Comparison of ENCODE assay signal across 17 cellular contexts in genomic region chr10:102514487-102515311, GRCh38.
"Had no signal": no experiment of that assay in that cellular context is flagged by ENCODE, and none has a peak within 500 bp of the region (broad histone marks: within the 10 kb centered on the region; RNA-seq: fewer than 3 reads in every experiment).

No MANE protein-coding gene starts in this region.

- H3K27me3 ChIP-seq: cardiac muscle cell, hepatocyte, SJCRH30, upper lobe of left lung had no signal

- H3K27ac Mint-ChIP-seq: natural killer cell; stimulated activated naive B cell treated with anti-CD40 and anti-IgM and Interleukin-4, amounts not matched to agents 10 μg/mL and 1 μg/mL and 100 μg/mL, for 72 hours had no signal

- H3K4me1 ChIP-seq: SJCRH30 had no signal

- H3K9me3 ChIP-seq: lower lobe of right lung, SJCRH30, upper lobe of left lung had no signal

- H2AFZ ChIP-seq: hepatocyte had no signal

- ATAC-seq: natural killer cell; stimulated activated naive B cell treated with anti-CD40 and anti-IgM and Interleukin-4, amounts not matched to agents 10 μg/mL and 1 μg/mL and 100 μg/mL, for 72 hours had no signal

- FAIRE-seq: astrocyte, colon had no signal

- H3K9me3 Mint-ChIP-seq: natural killer cell; stimulated activated naive B cell treated with anti-CD40 and anti-IgM and Interleukin-4, amounts not matched to agents 10 μg/mL and 1 μg/mL and 100 μg/mL, for 72 hours had no signal

- H3K4me2 ChIP-seq: hepatocyte had no signal

- H3K36me3 Mint-ChIP-seq: natural killer cell had no signal

- H3K27ac ChIP-seq: cardiac muscle cell, hepatocyte, lower lobe of right lung, SJCRH30, upper lobe of left lung had no signal

- DNase-seq: activated CD4-positive, alpha-beta T cell treated with anti-CD3 and anti-CD28 coated beads, Interleukin-2, amount 50 U/mL, for 4 hours; activated CD4-positive, CD25-positive, alpha-beta regulatory T cell treated with anti-CD3 and anti-CD28 coated beads, Interleukin-2, amount 50 U/mL, for 72 hours; activated gamma-delta T cell; activated T-cell treated with anti-CD3 and anti-CD28 coated beads, Interleukin-2, amount 50 U/mL, for 1 hour; effector CD4-positive, alpha-beta T cell; lower lobe of right lung; natural killer cell; occipital lobe; SJCRH30; stimulated activated CD4-positive, alpha-beta T cell treated with anti-CD3 and anti-CD28 coated beads, Interleukin-2, amount 100 ng/mL, for 24 hours; stimulated activated naive B cell treated with anti-CD40 and anti-IgM and Interleukin-4, amounts not matched to agents 10 μg/mL and 1 μg/mL and 100 μg/mL, for 72 hours; SW 1271; upper lobe of left lung had no signal

- H3K4me3 ChIP-seq: cardiac muscle cell, hepatocyte, lower lobe of right lung, SJCRH30, upper lobe of left lung had no signal
